ENCODE assay signal across 10 cellular contexts in the genomic region with DNA sequence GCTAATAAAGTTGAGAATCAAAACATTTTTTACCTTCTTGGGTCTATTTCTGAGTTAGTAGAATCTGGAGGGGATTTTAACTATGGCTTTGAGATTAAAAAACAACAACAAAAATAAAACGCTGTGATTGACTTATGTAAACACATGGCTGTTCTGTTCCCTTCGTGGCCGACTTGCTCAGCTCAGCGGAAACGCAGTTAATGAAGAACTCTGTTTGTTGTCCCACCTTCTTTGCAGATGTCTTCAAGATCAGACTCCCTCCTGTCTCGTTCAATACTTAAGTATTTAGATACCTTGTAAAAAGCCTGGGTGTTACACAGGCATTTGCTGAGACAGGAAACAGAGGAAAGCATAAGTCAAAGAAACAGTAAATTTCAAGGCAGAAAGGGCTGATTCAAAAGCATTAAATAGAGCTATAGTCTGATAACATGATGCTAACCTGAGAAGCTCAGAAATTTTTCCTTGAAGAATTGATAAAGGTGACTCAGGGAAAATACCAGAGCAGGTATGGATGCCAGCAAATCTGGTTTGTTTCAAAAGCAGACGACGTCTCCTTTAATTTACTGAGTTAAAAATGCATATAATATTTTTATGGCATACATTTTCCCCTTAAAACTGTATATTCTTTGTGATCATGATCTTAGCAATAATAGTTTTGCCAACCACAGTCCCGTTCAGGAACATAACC.
DNase-seq lines count a peak whose midpoint lies in the region; ATAC-seq lines count a peak whose summit lies in the region.
"Had no signal": no experiment of that assay in that cellular context is flagged by ENCODE, and none has a peak within 500 bp of the region (broad histone marks: within the 10 kb centered on the region; RNA-seq: fewer than 3 reads in every experiment).

No MANE protein-coding gene starts in this region.

- no peaks in the 10 kb centered on the region for H3K9me3 Mint-ChIP-seq in stimulated activated naive CD8-positive, alpha-beta T cell treated with anti-CD3 and anti-CD28 coated beads, Interleukin-15, Interleukin-2, amounts not matched to agents 100 ng/mL and 50 ng/mL, for 24 hours

- H3K27me3 ChIP-seq in iPS-15b (ENCODE audit: control insufficient read depth, insufficient read depth, low read length): no peaks in the 10 kb centered on the region
- H3K27me3 ChIP-seq: neutrophil had no signal

- H3K36me3 ChIP-seq in SK-N-MC (ENCODE audit: insufficient read depth, low read length) (no peaks in the 10 kb centered on the region), iPS-15b (ENCODE audit: control insufficient read depth, insufficient read depth, low read length) (no peaks in the 10 kb centered on the region)
- H3K36me3 ChIP-seq: neutrophil had no signal

- DNase-seq in stimulated activated naive CD8-positive, alpha-beta T cell treated with anti-CD3 and anti-CD28 coated beads, Interleukin-15, Interleukin-2, amounts not matched to agents 100 U/mL and 50 U/mL, for 24 hours: no peak
- DNase-seq in SK-N-MC (ENCODE audit: low read depth, low spot score) (no peak), NCI-H1694 (lab: John Stamatoyannopoulos, UW) (no peak), retina (no peak)
- DNase-seq: KBM-7 had no signal

- peak overlapping the region; percentile 89 for H3K27ac ChIP-seq in SK-N-MC
- H3K27ac ChIP-seq: neutrophil had no signal

- H3K4me3 Mint-ChIP-seq in stimulated activated naive CD8-positive, alpha-beta T cell treated with anti-CD3 and anti-CD28 coated beads, Interleukin-15, Interleukin-2, amounts not matched to agents 100 ng/mL and 50 ng/mL, for 24 hours: peak overlapping the region; percentile 32

- no peak for ATAC-seq in stimulated activated naive CD8-positive, alpha-beta T cell treated with anti-CD3 and anti-CD28 coated beads, Interleukin-15, Interleukin-2, amounts not matched to agents 100 U/mL and 50 U/mL, for 24 hours
- no peak for ATAC-seq in HG02852 (IDR thresholded peaks at IDR 0.05; ENCODE audit: unreplicated experiment)
- ATAC-seq in activated CD4-positive, CD25-positive, alpha-beta regulatory T cell treated with anti-CD3 and anti-CD28 coated beads, Interleukin-2, amount 50 U/mL, for 24 hours: no peak

- H3K9me3 ChIP-seq in SK-N-MC (ENCODE audit: low read depth, low read length) (no peaks in the 10 kb centered on the region), iPS-15b (ENCODE audit: control insufficient read depth, insufficient read depth, low read length) (no peaks in the 10 kb centered on the region)
- H3K9me3 ChIP-seq: neutrophil had no signal

- H3K9ac ChIP-seq in SK-N-MC (ENCODE audit: insufficient read length) (peak overlapping the region; percentile 60), iPS-15b (ENCODE audit: low read depth, low read length) (peak overlapping the region; percentile 5)

- H3K36me3 Mint-ChIP-seq in stimulated activated naive CD8-positive, alpha-beta T cell treated with anti-CD3 and anti-CD28 coated beads, Interleukin-15, Interleukin-2, amounts not matched to agents 100 ng/mL and 50 ng/mL, for 24 hours (ENCODE audit: low read depth): no peaks in the 10 kb centered on the region

- no peaks in the 10 kb centered on the region for H3K27me3 Mint-ChIP-seq in stimulated activated naive CD8-positive, alpha-beta T cell treated with anti-CD3 and anti-CD28 coated beads, Interleukin-15, Interleukin-2, amounts not matched to agents 100 ng/mL and 50 ng/mL, for 24 hours

- peak overlapping the region; percentile 55 for H3K4me3 ChIP-seq in SK-N-MC
- no peak overlapping the region for H3K4me3 ChIP-seq in iPS-15b (ENCODE audit: low read depth, low read length)

- H3K4me1 Mint-ChIP-seq in stimulated activated naive CD8-positive, alpha-beta T cell treated with anti-CD3 and anti-CD28 coated beads, Interleukin-15, Interleukin-2, amounts not matched to agents 100 ng/mL and 50 ng/mL, for 24 hours (ENCODE audit: low read depth): peaks cover 41% of the 10 kb centered on the region

- peaks cover 14% of the 10 kb centered on the region for H3K4me1 ChIP-seq in iPS-15b (ENCODE audit: control insufficient read depth, insufficient read depth, low read length)

- H3K27ac Mint-ChIP-seq in stimulated activated naive CD8-positive, alpha-beta T cell treated with anti-CD3 and anti-CD28 coated beads, Interleukin-15, Interleukin-2, amounts not matched to agents 100 ng/mL and 50 ng/mL, for 24 hours: peak overlapping the region; percentile 81
